ENCODE assay signal across 8 cellular contexts in the genomic region with DNA sequence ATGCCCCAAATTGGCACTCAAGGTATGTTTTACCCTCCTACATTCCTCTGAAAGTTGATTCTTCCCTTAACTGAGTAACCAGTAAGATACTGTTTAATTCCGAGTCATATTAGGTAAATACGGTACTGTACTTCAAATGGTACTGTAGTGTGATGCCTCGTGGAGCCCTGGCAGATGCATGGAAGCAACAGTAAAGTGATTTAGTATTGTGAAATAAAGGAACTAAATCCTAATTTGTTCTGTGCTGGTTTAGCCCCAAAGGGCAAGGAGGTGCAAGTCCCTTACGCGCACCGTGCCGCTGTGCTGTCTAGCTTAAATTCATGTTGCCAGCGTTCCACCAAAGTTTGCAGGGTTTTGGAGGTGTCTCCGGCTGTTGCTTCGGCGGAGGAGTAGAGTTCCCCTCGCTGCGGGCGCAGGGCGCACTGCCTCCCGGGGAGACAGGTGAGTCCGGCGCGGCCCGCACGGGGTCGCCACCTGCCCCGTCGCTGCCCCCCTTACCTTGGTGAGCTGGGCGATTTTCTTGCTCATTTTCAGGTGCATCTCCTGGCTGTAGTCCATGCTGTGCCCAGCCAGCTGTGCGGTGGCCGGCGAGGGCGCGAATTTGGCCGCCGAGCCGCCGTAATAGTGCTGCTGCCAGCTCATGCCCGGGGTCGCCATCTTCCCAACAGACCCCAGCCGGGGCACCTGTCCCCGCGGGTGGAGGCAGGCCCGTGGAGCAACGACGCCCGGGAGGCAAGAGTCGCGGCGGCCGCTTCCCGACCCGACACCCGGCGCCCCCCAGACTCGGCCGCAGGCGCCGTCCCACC. TPM values are rescaled to one million over a fixed set of nuclear protein-coding genes. Genes with fewer than 3 reads are reported as not detected.
DNase-seq lines count a peak whose midpoint lies in the region; ATAC-seq and TF ChIP-seq lines count a peak whose summit lies in the region.

No MANE protein-coding gene starts in this region.

- TF ChIP-seq CTCF in RWPE1 (conservative IDR thresholded peaks at IDR 0.05; ENCODE audit: low read depth): no peak

- no peak overlapping the region for H3K14ac ChIP-seq in trophoblast cell (ENCODE audit: low read length)

- H2BK5ac ChIP-seq in trophoblast cell (ENCODE audit: low read depth, low read length, poor library complexity): no peak overlapping the region

- no peak overlapping the region for H3K18ac ChIP-seq in trophoblast cell (ENCODE audit: low read length)

- H3K9ac ChIP-seq in trophoblast cell (ENCODE audit: low read length): no peak overlapping the region

- H3K79me1 ChIP-seq in trophoblast cell (ENCODE audit: low read length): no peaks in the 10 kb centered on the region

- DNase-seq in RWPE1 (ENCODE audit: low spot score) (peak; percentile 36), head of caudate nucleus (peak in 41 of 42 donors; percentile 11 to 70 (median 44)), trophoblast cell (peak in 1 of 2 donors; percentile 39), midbrain (lab: John Stamatoyannopoulos, UW) (no peak)
- peak; percentile 68 for DNase-seq in activated naive CD4-positive, alpha-beta T cell treated with anti-CD3 and anti-CD28 coated beads for 36 hours

- peaks cover 6% of the 10 kb centered on the region for H3K4me1 ChIP-seq in ACC112 (ENCODE audit: control insufficient read depth, insufficient read depth, low read length, unreplicated experiment)
- H3K4me1 ChIP-seq in trophoblast cell (ENCODE audit: control insufficient read depth in 1 of 2, insufficient read depth in 2 of 2, low read length in 2 of 2): peaks cover 0 to 2% of the 10 kb centered on the region in 2 experiments

- H3K27ac ChIP-seq in ACC112 (ENCODE audit: low read depth, low read length) (no peak overlapping the region), RWPE1 (no peak overlapping the region), trophoblast cell (ENCODE audit: low read depth, low read length) (no peak overlapping the region)

- intact Hi-C loops in activated naive CD4-positive, alpha-beta T cell treated with anti-CD3 and anti-CD28 coated beads for 36 hours (cut with micrococcal nuclease): loop anchor here (1.0 to 5.0 kb wide), 6 partner anchors 20 to 1511 kb away; a partner anchor contains a TSS
- intact Hi-C loops in head of caudate nucleus (cut with DNase I): no loop called here

- peak overlapping the region; percentile 11 for H4K8ac ChIP-seq in trophoblast cell (ENCODE audit: low read depth, low read length)

- H2AFZ ChIP-seq in ACC112 (ENCODE audit: low read length, unreplicated experiment) (peak overlapping the region; percentile 64), trophoblast cell (ENCODE audit: insufficient read depth, low read length, poor library complexity) (peak overlapping the region; percentile 71)

- H3K4me2 ChIP-seq in trophoblast cell (ENCODE audit: low read length): peak overlapping the region; percentile 64

- peaks cover 39% of the 10 kb centered on the region for H3K27me3 ChIP-seq in ACC112 (ENCODE audit: insufficient read depth, low read length)
- H3K27me3 ChIP-seq in trophoblast cell (ENCODE audit: insufficient read depth, low read length): no peaks in the 10 kb centered on the region

- H2BK120ac ChIP-seq in trophoblast cell (ENCODE audit: insufficient read depth, low read length, poor library complexity): no peak overlapping the region

- H2BK12ac ChIP-seq in trophoblast cell (ENCODE audit: low read length): no peak overlapping the region

- H3K79me2 ChIP-seq in ACC112 (ENCODE audit: control insufficient read depth, insufficient read depth, low read length, unreplicated experiment): no peaks in the 10 kb centered on the region
- no peaks in the 10 kb centered on the region for H3K79me2 ChIP-seq in trophoblast cell (ENCODE audit: control insufficient read depth, insufficient read depth, low read length, poor library complexity)

- no peak overlapping the region for H3K23ac ChIP-seq in trophoblast cell (ENCODE audit: low read length)

- H3K4me3 ChIP-seq in ACC112 (ENCODE audit: low read depth, low read length) (peak overlapping the region; percentile 84), trophoblast cell (ENCODE audit: low read depth, low read length) (peak overlapping the region; percentile 84)

- H4K91ac ChIP-seq in trophoblast cell (ENCODE audit: low read depth, low read length): peak overlapping the region; percentile 30

- CTCF ChIA-PET in RWPE1 (lab: Yijun Ruan, JAX): interaction anchor here (0.6 to 1.0 kb wide), 4 partner anchors 13 to 366 kb away, joined by 3 to 11 read pairs (median 5); no protein-coding TSS in a partner anchor
- CTCF ChIA-PET in activated naive CD4-positive, alpha-beta T cell treated with anti-CD3 and anti-CD28 coated beads for 36 hours (lab: Charles Lee): interaction anchor here (1.1 to 1.8 kb wide), 5 partner anchors 25 to 183 kb away, joined by 3 to 13 read pairs (median 5); no protein-coding TSS in a partner anchor

- H3K27me3 Mint-ChIP-seq in activated naive CD4-positive, alpha-beta T cell treated with anti-CD3 and anti-CD28 coated beads for 36 hours (ENCODE audit: low read depth): no peaks in the 10 kb centered on the region

- H3K4me3 Mint-ChIP-seq in activated naive CD4-positive, alpha-beta T cell treated with anti-CD3 and anti-CD28 coated beads for 36 hours: peak overlapping the region; percentile 82

- H2AK5ac ChIP-seq in trophoblast cell (ENCODE audit: low read length): no peak overlapping the region

- H3K4me1 Mint-ChIP-seq in activated naive CD4-positive, alpha-beta T cell treated with anti-CD3 and anti-CD28 coated beads for 36 hours (ENCODE audit: low read depth): peaks cover 50% of the 10 kb centered on the region

- H3K36me3 ChIP-seq in ACC112 (ENCODE audit: insufficient read depth, low read length) (no peaks in the 10 kb centered on the region), trophoblast cell (ENCODE audit: control insufficient read depth in 1 of 2, insufficient read depth in 2 of 2, low read length in 2 of 2) (peaks cover 0 to 2% of the 10 kb centered on the region in 2 experiments)

- H3K9me3 Mint-ChIP-seq in activated naive CD4-positive, alpha-beta T cell treated with anti-CD3 and anti-CD28 coated beads for 36 hours: peaks cover 8% of the 10 kb centered on the region

- H3K27ac Mint-ChIP-seq in activated naive CD4-positive, alpha-beta T cell treated with anti-CD3 and anti-CD28 coated beads for 36 hours: peak overlapping the region; percentile 96

- peaks cover 9% of the 10 kb centered on the region for H3K9me3 ChIP-seq in trophoblast cell (ENCODE audit: insufficient read depth, low read depth, low read length)

- POLR2A ChIA-PET in RWPE1 (lab: Yijun Ruan, JAX; ENCODE audit: low non-redundant PET): no interaction called here

- no peak overlapping the region for H3K4ac ChIP-seq in trophoblast cell (ENCODE audit: low read depth, low read length)

- peaks cover 2% of the 10 kb centered on the region for H3K36me3 Mint-ChIP-seq in activated naive CD4-positive, alpha-beta T cell treated with anti-CD3 and anti-CD28 coated beads for 36 hours (ENCODE audit: low read depth)

- WGBS in trophoblast cell (ENCODE audit: extremely low coverage, insufficient coverage, insufficient read length): no CpG with 5 or more reads among the region's 55 CpGs

- ATAC-seq in GM18909 (IDR thresholded peaks at IDR 0.05; ENCODE audit: poor library complexity, unreplicated experiment) (peak; percentile 35), HG03342 (IDR thresholded peaks at IDR 0.05; ENCODE audit: unreplicated experiment) (peak; percentile 28)

- H4K12ac ChIP-seq in trophoblast cell (ENCODE audit: low read depth, low read length): no peak overlapping the region

RNA-seq across cellular contexts. Expression of a gene that starts 0.6 kb away (rescaled TPM):
- total RNA-seq in activated naive CD4-positive, alpha-beta T cell treated with anti-CD3 and anti-CD28 coated beads for 36 hours: 10 to 100 TPM; 13.5 to 14.0 TPM
- polyA plus RNA-seq in trophoblast cell (2013): 5.4 and 6.4 TPM in 2 replicates
